ENCODE assay signal across 19 cellular contexts in genomic region chr7:6588566-6588965, GRCh38. TPM values are rescaled to one million over a fixed set of nuclear protein-coding genes. Genes with fewer than 3 reads are reported as not detected.
DNase-seq lines count a peak whose midpoint lies in the region; ATAC-seq, FAIRE-seq and TF ChIP-seq lines count a peak whose summit lies in the region.
"Had no signal": no experiment of that assay in that cellular context is flagged by ENCODE, and none has a peak within 500 bp of the region (broad histone marks: within the 10 kb centered on the region; RNA-seq: fewer than 3 reads in every experiment).

No MANE protein-coding gene starts in this region.

- H3K27me3 Mint-ChIP-seq in activated CD8-positive, alpha-beta memory T cell treated with anti-CD3 and anti-CD28 coated beads, Interleukin-2, amount 10 ng/mL, durations not matched to agents 7 days and 5 days, result no peaks in the 10 kb centered on the region
- H3K27me3 Mint-ChIP-seq in chondrocyte (ENCODE audit: low read depth), result no peaks in the 10 kb centered on the region
- no peaks in the 10 kb centered on the region for H3K27me3 Mint-ChIP-seq in progenitor cell of endocrine pancreas

- peak overlapping the region; percentile 86; the same call in 1 of the 2 replicates for H3K4me2 ChIP-seq in OCI-LY7 (ENCODE audit: low read length)

- H4K20me1 ChIP-seq in OCI-LY7 (ENCODE audit: insufficient read depth, low read length), result no peaks in the 10 kb centered on the region

- CTCF ChIA-PET in activated CD8-positive, alpha-beta memory T cell treated with anti-CD3 and anti-CD28 coated beads, Interleukin-2, amount 10 ng/mL, durations not matched to agents 7 days and 5 days (lab: Charles Lee), result interaction anchor here (1.2 to 5.8 kb wide), 2 partner anchors 13 to 17 kb away, joined by 3 to 60 read pairs; partner anchors contain the start of gene ZDHHC4
- CTCF ChIA-PET in OCI-LY7 (lab: Charles Lee; ENCODE audit: unreplicated experiment), result no interaction called here

- peak overlapping the region; percentile 52 for H3K27ac Mint-ChIP-seq in activated CD8-positive, alpha-beta memory T cell treated with anti-CD3 and anti-CD28 coated beads, Interleukin-2, amount 10 ng/mL, durations not matched to agents 7 days and 5 days
- H3K27ac Mint-ChIP-seq in chondrocyte (ENCODE audit: unreplicated experiment) (peak overlapping the region; percentile 70), progenitor cell of endocrine pancreas (peak overlapping the region; percentile 39)

- peaks cover 24% of the 10 kb centered on the region for H3K4me1 Mint-ChIP-seq in activated CD8-positive, alpha-beta memory T cell treated with anti-CD3 and anti-CD28 coated beads, Interleukin-2, amount 10 ng/mL, durations not matched to agents 7 days and 5 days
- peaks cover 17% of the 10 kb centered on the region for H3K4me1 Mint-ChIP-seq in chondrocyte (ENCODE audit: low read depth)
- H3K4me1 Mint-ChIP-seq in progenitor cell of endocrine pancreas (ENCODE audit: low read depth), result peaks cover 5% of the 10 kb centered on the region

- no peak overlapping the region for H2AFZ ChIP-seq in OCI-LY7 (ENCODE audit: low read length)

- peaks cover 79% of the 10 kb centered on the region for H3K36me3 ChIP-seq in OCI-LY7 (ENCODE audit: insufficient read depth, low read length)
- H3K36me3 ChIP-seq in kidney (ENCODE audit: control insufficient read depth in 1 of 2, insufficient read depth in 2 of 2, low read length in 2 of 2), result peaks cover 11 to 21% of the 10 kb centered on the region in 2 donors

- in situ Hi-C loops in GM13976 (cut with MboI; ENCODE audit: low sequenced_read_pairs, unreplicated experiment), result no loop called here

- no peak overlapping the region for H3K4me3 ChIP-seq in OCI-LY7 (ENCODE audit: low read depth, low read length, poor library complexity, severe bottlenecking)
- no peak overlapping the region for H3K4me3 ChIP-seq in kidney (ENCODE audit: low read length in 2 of 2)
- H3K4me3 ChIP-seq: right atrium auricular region, upper lobe of right lung had no signal

- TF ChIP-seq CTCF in OCI-LY7 (conservative IDR thresholded peaks at IDR 0.05; ENCODE audit: low read length) (no peak), chondrocyte (IDR thresholded peaks at IDR 0.05) (no peak), progenitor cell of endocrine pancreas (IDR thresholded peaks at IDR 0.05; ENCODE audit: unreplicated experiment) (no peak), GM13976 (IDR thresholded peaks at IDR 0.05; ENCODE audit: borderline replicate concordance, control extremely low read depth, extremely low read depth, insufficient read depth, missing control alignments) (no peak), kidney (IDR thresholded peaks at IDR 0.05; ENCODE audit: borderline replicate concordance, extremely low read depth, insufficient read depth) (no peak)

- peaks cover 33% of the 10 kb centered on the region for H3K4me1 ChIP-seq in OCI-LY7 (ENCODE audit: insufficient read depth, low read length, poor library complexity, severe bottlenecking)
- peaks cover 4 to 5% of the 10 kb centered on the region in 2 donors for H3K4me1 ChIP-seq in kidney (ENCODE audit: control insufficient read depth in 1 of 2, insufficient read depth in 1 of 2, low read depth in 1 of 2, low read length in 2 of 2)

- peaks cover 32% of the 10 kb centered on the region for H3K36me3 Mint-ChIP-seq in activated CD8-positive, alpha-beta memory T cell treated with anti-CD3 and anti-CD28 coated beads, Interleukin-2, amount 10 ng/mL, durations not matched to agents 7 days and 5 days
- H3K36me3 Mint-ChIP-seq in chondrocyte (ENCODE audit: low read depth) (peaks cover 22% of the 10 kb centered on the region), progenitor cell of endocrine pancreas (ENCODE audit: insufficient read depth) (peaks cover 35% of the 10 kb centered on the region)

- FAIRE-seq in kidney (lab: Jason Lieb, UNC), result no peak

- no peak overlapping the region for H3K9ac ChIP-seq in kidney (ENCODE audit: low read length in 2 of 2)

- peak overlapping the region; percentile 72 for H3K27ac ChIP-seq in OCI-LY7 (ENCODE audit: low read depth, low read length, poor library complexity, severe bottlenecking)
- no peak overlapping the region for H3K27ac ChIP-seq in kidney (ENCODE audit: low read depth in 2 of 2, low read length in 2 of 2)
- H3K27ac ChIP-seq: heart left ventricle, right atrium auricular region, upper lobe of right lung had no signal

- peak overlapping the region; percentile 50 for H3K4me3 Mint-ChIP-seq in activated CD8-positive, alpha-beta memory T cell treated with anti-CD3 and anti-CD28 coated beads, Interleukin-2, amount 10 ng/mL, durations not matched to agents 7 days and 5 days
- no peak overlapping the region for H3K4me3 Mint-ChIP-seq in chondrocyte (ENCODE audit: unreplicated experiment)
- H3K4me3 Mint-ChIP-seq in progenitor cell of endocrine pancreas (ENCODE audit: low read depth), result peak overlapping the region; percentile 37

- H3K9me2 ChIP-seq in OCI-LY7 (ENCODE audit: insufficient read depth, low read length), result no peaks in the 10 kb centered on the region

- no TSS peak for BruUV-seq in OCI-LY7 (replicated peaks; lab: Mats Ljungman, UMichigan)

- peaks cover 13% of the 10 kb centered on the region for H3K79me2 ChIP-seq in OCI-LY7 (ENCODE audit: insufficient read depth, low read depth, low read length)

- POLR2A ChIA-PET in OCI-LY7 (lab: Charles Lee), result interaction anchor here (0.9 kb wide), 1 partner anchor 11 kb away, joined by 4 read pairs; the partner anchor contains the start of gene ZDHHC4

- ATAC-seq in activated CD8-positive, alpha-beta memory T cell treated with anti-CD3 and anti-CD28 coated beads, Interleukin-2, amount 10 ng/mL, durations not matched to agents 7 days and 5 days, result no peak
- no peak for ATAC-seq in SK-N-SH treated with all-trans-retinoic acid at 6 μM for 48 hours
- ATAC-seq: HCT116, upper lobe of right lung had no signal

- intact Hi-C loops in OCI-LY7 (cut with micrococcal nuclease; ENCODE audit: unreplicated experiment), result no loop called here
- intact Hi-C loops in kidney (cut with DNase I), result no loop called here

- no peaks in the 10 kb centered on the region for H3K9me3 ChIP-seq in OCI-LY7 (ENCODE audit: low read length)
- no peaks in the 10 kb centered on the region for H3K9me3 ChIP-seq in kidney (ENCODE audit: control insufficient read depth in 1 of 2, low read length in 2 of 2)
- H3K9me3 ChIP-seq: heart left ventricle, right atrium auricular region, stomach, upper lobe of right lung had no signal

- DNase-seq in activated CD8-positive, alpha-beta memory T cell treated with anti-CD3 and anti-CD28 coated beads, Interleukin-2, amount 10 ng/mL, durations not matched to agents 7 days and 5 days, result no peak
- no peak for DNase-seq in activated CD8-positive, alpha-beta memory T cell treated with anti-CD3 and anti-CD28 coated beads, Interleukin-2, amount 50 U/mL, for 48 hours
- DNase-seq in OCI-LY7 (ENCODE audit: low spot score), result no peak
- DNase-seq in chondrocyte (ENCODE audit: low spot score), result no peak
- no peak for DNase-seq in progenitor cell of endocrine pancreas (ENCODE audit: low spot score, unreplicated experiment)
- DNase-seq in GM13976 (ENCODE audit: low spot score), result no peak
- no peak for DNase-seq in kidney
- DNase-seq: ACHN; effector CD8-positive, alpha-beta T cell; mammary epithelial cell; NCI-H187 treated with DMSO at 0.1 percent for 48 hours; stomach; upper lobe of right lung had no signal

- H3K9me3 Mint-ChIP-seq in activated CD8-positive, alpha-beta memory T cell treated with anti-CD3 and anti-CD28 coated beads, Interleukin-2, amount 10 ng/mL, durations not matched to agents 7 days and 5 days (ENCODE audit: low read depth), result no peaks in the 10 kb centered on the region
- H3K9me3 Mint-ChIP-seq in chondrocyte (ENCODE audit: low read depth), result no peaks in the 10 kb centered on the region
- H3K9me3 Mint-ChIP-seq in progenitor cell of endocrine pancreas (ENCODE audit: low read depth), result no peaks in the 10 kb centered on the region

RNA-seq across cellular contexts. Expression of gene INTS15, which starts 1.3 kb away (rescaled TPM):
- 10 to 100 TPM; 40.4 to 42.4 TPM for total RNA-seq in activated CD8-positive, alpha-beta memory T cell treated with anti-CD3 and anti-CD28 coated beads, Interleukin-2, amount 10 ng/mL, durations not matched to agents 7 days and 5 days
- total RNA-seq in OCI-LY7 (2014; rRNA removed; shearing (Covaris generic)), result 27.2 and 33.0 TPM in 2 replicates
- 38.8 and 40.9 TPM in 2 replicates for total RNA-seq in OCI-LY7 (2022)
- 30.0 to 32.5 TPM (median 31.3 TPM) in 3 replicates for total RNA-seq in chondrocyte
- 48.6 and 57.1 TPM in 2 replicates for total RNA-seq in progenitor cell of endocrine pancreas
- 26.7 TPM for total RNA-seq in kidney
- 16.9 TPM for polyA plus RNA-seq in kidney (ENCODE audit: insufficient read depth, low read depth, low replicate concordance)

RNA-seq across cellular contexts. Expression of gene ZDHHC4, which starts 11.3 kb away (rescaled TPM):
- total RNA-seq in activated CD8-positive, alpha-beta memory T cell treated with anti-CD3 and anti-CD28 coated beads, Interleukin-2, amount 10 ng/mL, durations not matched to agents 7 days and 5 days, result 10 to 100 TPM; 30.1 to 33.2 TPM
- total RNA-seq in OCI-LY7 (2014; rRNA removed; shearing (Covaris generic)), result 60.7 and 76.4 TPM in 2 replicates
- 92.7 and 110 TPM in 2 replicates for total RNA-seq in OCI-LY7 (2022)
- total RNA-seq in chondrocyte, result 44.0 to 60.5 TPM (median 50.6 TPM) in 3 replicates
- total RNA-seq in progenitor cell of endocrine pancreas, result 83.4 and 86.5 TPM in 2 replicates
- 62.4 TPM for total RNA-seq in kidney
- polyA plus RNA-seq in kidney (ENCODE audit: insufficient read depth, low read depth, low replicate concordance), result 84.1 TPM

RNA-seq across cellular contexts. Expression of gene ZNF853, which starts 26.8 kb away (rescaled TPM):
- 1 to 10 TPM in 1 of 2 experiments, under 1 TPM in 1; 0.63 to 1.3 TPM for total RNA-seq in activated CD8-positive, alpha-beta memory T cell treated with anti-CD3 and anti-CD28 coated beads, Interleukin-2, amount 10 ng/mL, durations not matched to agents 7 days and 5 days
- 0.60 and 0.77 TPM in 2 replicates for total RNA-seq in OCI-LY7 (2014; rRNA removed; shearing (Covaris generic))
- total RNA-seq in OCI-LY7 (2022), result 0.48 and 0.55 TPM in 2 replicates
- 13.4 to 16.2 TPM (median 15.1 TPM) in 3 replicates for total RNA-seq in chondrocyte
- total RNA-seq in progenitor cell of endocrine pancreas, result 13.7 and 14.3 TPM in 2 replicates
- total RNA-seq in kidney, result 5.4 TPM
- 3.4 TPM for polyA plus RNA-seq in kidney (ENCODE audit: insufficient read depth, low read depth, low replicate concordance)

RNA-seq across cellular contexts. Expression of gene GRID2IP, which starts 37.3 kb away (rescaled TPM):
- total RNA-seq in activated CD8-positive, alpha-beta memory T cell treated with anti-CD3 and anti-CD28 coated beads, Interleukin-2, amount 10 ng/mL, durations not matched to agents 7 days and 5 days, result under 1 TPM; 0.14 to 0.26 TPM
- total RNA-seq in OCI-LY7 (2014; rRNA removed; shearing (Covaris generic)), result 0.16 and 0.23 TPM in 2 replicates
- total RNA-seq in OCI-LY7 (2022) (0.32 and 0.41 TPM in 2 replicates), chondrocyte (0.15 to 0.20 TPM in 2 of 3 replicates, not detected in the other), progenitor cell of endocrine pancreas (2.0 and 2.5 TPM in 2 replicates), kidney (0.76 TPM)
- 0.11 TPM for polyA plus RNA-seq in kidney (ENCODE audit: insufficient read depth, low read depth, low replicate concordance)
- total RNA-seq: cardiac septum, mammary epithelial cell, NCI-H460 had no signal

RNA-seq across cellular contexts. Expression of gene ZNF316, which starts 48.6 kb away (rescaled TPM):
- 10 to 100 TPM; 29.2 to 32.2 TPM for total RNA-seq in activated CD8-positive, alpha-beta memory T cell treated with anti-CD3 and anti-CD28 coated beads, Interleukin-2, amount 10 ng/mL, durations not matched to agents 7 days and 5 days
- 17.1 and 18.1 TPM in 2 replicates for total RNA-seq in OCI-LY7 (2014; rRNA removed; shearing (Covaris generic))
- total RNA-seq in OCI-LY7 (2022) (34.2 and 37.5 TPM in 2 replicates), chondrocyte (26.0 to 32.5 TPM (median 28.9 TPM) in 3 replicates), progenitor cell of endocrine pancreas (59.6 and 59.7 TPM in 2 replicates), kidney (31.7 TPM)
- 7.2 TPM for polyA plus RNA-seq in kidney (ENCODE audit: insufficient read depth, low read depth, low replicate concordance)
